ENCODE assay signal across 9 cellular contexts in genomic region chr6:155530219-155530834, GRCh38.
DNase-seq lines count a peak whose midpoint lies in the region; ATAC-seq and TF ChIP-seq lines count a peak whose summit lies in the region.
"Had no signal": no experiment of that assay in that cellular context is flagged by ENCODE, and none has a peak within 500 bp of the region (broad histone marks: within the 10 kb centered on the region; RNA-seq: fewer than 3 reads in every experiment).

No MANE protein-coding gene starts in this region.

- H3K9me3 ChIP-seq in thyroid gland: no peaks in the 10 kb centered on the region

- no peak overlapping the region for H3K4me3 ChIP-seq in thyroid gland (replicated peaks in 1 of 3)
- H3K4me3 ChIP-seq: BLaER1 had no signal

- ATAC-seq in GM18868 (IDR thresholded peaks at IDR 0.05; ENCODE audit: unreplicated experiment) (peak; percentile 85), HG03442 (IDR thresholded peaks at IDR 0.05; ENCODE audit: unreplicated experiment) (no peak)

- H3K27ac ChIP-seq in thyroid gland: no peak overlapping the region
- H3K27ac ChIP-seq: BLaER1 had no signal

- 48 to 49% methylated on average over 4 of the region's 4 CpGs for WGBS in thyroid gland, 2 donors

- TF ChIP-seq POLR2A in thyroid gland (IDR thresholded peaks at IDR 0.05): no peak

- no peaks in the 10 kb centered on the region for H3K27me3 ChIP-seq in thyroid gland
- H3K27me3 ChIP-seq: BLaER1 had no signal

- peak; percentile 20 to 70 (median 47) for TF ChIP-seq CTCF in thyroid gland (IDR thresholded peaks at IDR 0.05)

- intact Hi-C loops in thyroid gland (cut with DNase I): no loop called here

- DNase-seq in DMS 273 (lab: John Stamatoyannopoulos, UW; ENCODE audit: unreplicated experiment) (peak; percentile 42), DMS 273 treated with DMSO at 0.1 percent for 48 hours (lab: John Stamatoyannopoulos, UW) (no peak), HT-29 (ENCODE audit: low spot score) (peak; percentile 38), SW480 (ENCODE audit: low spot score) (peak; percentile 26), germinal center (ENCODE audit: low spot score) (peak; percentile 23), thyroid gland (no peak)

- H3K36me3 ChIP-seq in thyroid gland: no peaks in the 10 kb centered on the region
- H3K36me3 ChIP-seq: BLaER1 had no signal

- H3K4me1 ChIP-seq in thyroid gland: no peaks in the 10 kb centered on the region

Comparison
In these comparisons a context has a peak if more than half of its experiments do, and no peak if none do; other contexts are left out.
1. DNase-seq: peak in DMS 273 (single experiment), HT-29 (single experiment), SW480 (single experiment) and germinal center (single experiment); none in DMS 273 treated with DMSO at 0.1 percent for 48 hours (single experiment) and thyroid gland (0 of 2).